Comparison of ENCODE assay signal across 28 cellular contexts in the genomic region with DNA sequence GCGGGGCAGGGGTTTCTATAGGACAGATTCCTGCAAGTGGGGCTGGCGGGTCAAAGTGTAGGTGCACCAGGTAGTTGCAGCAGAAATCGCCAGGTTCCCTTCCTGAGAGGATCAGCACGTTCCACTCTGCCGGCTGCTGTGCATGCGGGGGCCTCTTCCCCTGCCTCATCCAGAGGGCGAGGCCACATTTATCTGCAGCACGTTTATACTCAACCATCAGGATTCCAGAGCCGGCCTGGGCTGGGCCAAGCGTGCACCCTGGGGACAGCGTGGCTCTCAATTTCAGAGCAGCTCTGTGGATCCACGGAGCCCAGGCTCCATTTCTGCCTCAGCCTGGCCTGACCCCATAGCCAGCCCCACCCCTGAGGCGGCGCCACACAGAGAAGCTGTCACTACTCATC. TPM values are rescaled to one million over a fixed set of nuclear protein-coding genes. Genes with fewer than 3 reads are reported as not detected.
DNase-seq lines count a peak whose midpoint lies in the region; ATAC-seq and TF ChIP-seq lines count a peak whose summit lies in the region.
"Had no signal": no experiment of that assay in that cellular context is flagged by ENCODE, and none has a peak within 500 bp of the region (broad histone marks: within the 10 kb centered on the region; RNA-seq: fewer than 3 reads in every experiment).

No MANE protein-coding gene starts in this region.

- no peak overlapping the region for H3K4me3 ChIP-seq in BLaER1 treated with 17β-estradiol and CSF1 and Interleukin-3, amounts not matched to agents 10 nM and 100 nM
- H3K4me3 ChIP-seq in H7 (ENCODE audit: insufficient read depth, low read depth, low read length) (no peak overlapping the region), fibroblast of the aortic adventitia (ENCODE audit: low read depth, low read length) (no peak overlapping the region), neural progenitor cell (no peak overlapping the region)
- H3K4me3 ChIP-seq: K562, right lobe of liver, transverse colon had no signal

- TF ChIP-seq CTCF in fibroblast of the aortic adventitia (IDR thresholded peaks at IDR 0.05; ENCODE audit: insufficient read depth, low read length) (no peak), neural progenitor cell (IDR thresholded peaks at IDR 0.05) (no peak)

- peaks cover 6 to 25% (median 13%) of the 10 kb centered on the region in 10 experiments; a peak in 18 of 20 replicates for H3K4me1 ChIP-seq in BLaER1 treated with 17β-estradiol and CSF1 and Interleukin-3, amounts not matched to agents 10 nM and 100 nM
- peaks cover 11% of the 10 kb centered on the region for H3K4me1 ChIP-seq in neural progenitor cell
- H3K4me1 ChIP-seq: right lobe of liver, transverse colon had no signal

- H3K36me3 Mint-ChIP-seq in neural progenitor cell = no peaks in the 10 kb centered on the region
- H3K36me3 Mint-ChIP-seq: activated naive CD4-positive, alpha-beta T cell treated with anti-CD3 and anti-CD28 coated beads, Interleukin-2, amount 50 U/mL, for 72 hours; stimulated activated effector memory CD8-positive, alpha-beta T cell treated with anti-CD3 and anti-CD28 coated beads, Interleukin-12 subunit alpha, Interleukin-12 subunit beta, amount 100 ng/mL, for 72 hours had no signal

- DNase-seq in H7 = peak; percentile 77
- peak; percentile 30 for DNase-seq in fibroblast of the aortic adventitia (ENCODE audit: low read depth)
- DNase-seq in neural progenitor cell (ENCODE audit: low spot score) = no peak
- DNase-seq in stimulated activated CD4-positive, alpha-beta T cell treated with anti-CD3 and anti-CD28 coated beads, Interleukin-4, amount 100 ng/mL, for 1 hour = no peak
- DNase-seq in KG1 (lab: John Stamatoyannopoulos, UW) = no peak
- DNase-seq: activated CD4-positive, alpha-beta memory T cell treated with anti-CD3 and anti-CD28 coated beads, Interleukin-2, amount 10 ng/mL, durations not matched to agents 7 days and 5 days; activated CD4-positive, alpha-beta T cell treated with anti-CD3 and anti-CD28 coated beads for 1 hour; amygdala; brain microvascular endothelial cell; C1 segment of cervical spinal cord; effector CD4-positive, alpha-beta T cell; GF-D8; HFFc6; left ventricle myocardium superior; NCI-H1092; NCI-H1694; OCI-M1; stimulated activated CD4-positive, alpha-beta T cell treated with anti-CD3 and anti-CD28 coated beads, Interleukin-4, amount 100 ng/mL, for 4 hours; transverse colon had no signal

- no peak overlapping the region for H3K4me3 Mint-ChIP-seq in neural progenitor cell
- H3K4me3 Mint-ChIP-seq: activated CD4-positive, alpha-beta memory T cell treated with anti-CD3 and anti-CD28 coated beads, Interleukin-2, amount 10 ng/mL, durations not matched to agents 7 days and 5 days; HFFc6; stimulated activated effector memory CD8-positive, alpha-beta T cell treated with anti-CD3 and anti-CD28 coated beads, Interleukin-12 subunit alpha, Interleukin-12 subunit beta, amount 100 ng/mL, for 72 hours had no signal

- H3K27ac Mint-ChIP-seq in neural progenitor cell = no peak overlapping the region
- H3K27ac Mint-ChIP-seq: activated CD4-positive, alpha-beta memory T cell treated with anti-CD3 and anti-CD28 coated beads, Interleukin-2, amount 10 ng/mL, durations not matched to agents 7 days and 5 days; activated naive CD4-positive, alpha-beta T cell treated with anti-CD3 and anti-CD28 coated beads, Interleukin-2, amount 50 U/mL, for 72 hours; activated T-helper 2 cell treated with anti-CD3 and anti-CD28 coated beads, Interferon-gamma antibody, Interleukin-2, Interleukin-4, amounts not matched to agents 10 μg/mL and 5 μg/mL and 100 μg/mL, durations not matched to agents 14 hours and 24 hours and 36 hours; HFFc6; progenitor cell of endocrine pancreas; stimulated activated effector memory CD8-positive, alpha-beta T cell treated with anti-CD3 and anti-CD28 coated beads, Interleukin-12 subunit alpha, Interleukin-12 subunit beta, amount 100 ng/mL, for 72 hours had no signal

- H3K4me2 ChIP-seq in BLaER1 treated with 17β-estradiol and CSF1 and Interleukin-3, amounts not matched to agents 10 nM and 100 nM = peak overlapping the region in 10 of 11 experiments; percentile 23 to 61 (median 44); a peak in 13 of 22 replicates
- H3K4me2 ChIP-seq in neural progenitor cell = peak overlapping the region; percentile 40

- H3F3A ChIP-seq in neural progenitor cell (ENCODE audit: low read depth) = no peaks in the 10 kb centered on the region

- no peaks in the 10 kb centered on the region for H3K9me3 ChIP-seq in BLaER1 treated with 17β-estradiol and CSF1 and Interleukin-3, amounts not matched to agents 10 nM and 100 nM (replicated peaks in 1 of 11)
- no peaks in the 10 kb centered on the region for H3K9me3 ChIP-seq in neural progenitor cell (ENCODE audit: low read depth)
- H3K9me3 ChIP-seq: right lobe of liver, transverse colon had no signal

- H3K36me3 ChIP-seq in BLaER1 treated with 17β-estradiol and CSF1 and Interleukin-3, amounts not matched to agents 10 nM and 100 nM = no peaks in the 10 kb centered on the region
- H3K36me3 ChIP-seq in H7 (replicated peaks; ENCODE audit: control insufficient read depth, insufficient read depth, low read length) (no peaks in the 10 kb centered on the region), neural progenitor cell (no peaks in the 10 kb centered on the region)
- H3K36me3 ChIP-seq: brain microvascular endothelial cell, right lobe of liver, transverse colon had no signal

- H3K9me3 Mint-ChIP-seq in neural progenitor cell = peaks cover 2% of the 10 kb centered on the region
- H3K9me3 Mint-ChIP-seq: activated CD4-positive, alpha-beta memory T cell treated with anti-CD3 and anti-CD28 coated beads, Interleukin-2, amount 10 ng/mL, durations not matched to agents 7 days and 5 days; activated naive CD4-positive, alpha-beta T cell treated with anti-CD3 and anti-CD28 coated beads, Interleukin-2, amount 50 U/mL, for 72 hours; activated T-helper 2 cell treated with anti-CD3 and anti-CD28 coated beads, Interferon-gamma antibody, Interleukin-2, Interleukin-4, amounts not matched to agents 10 μg/mL and 5 μg/mL and 100 μg/mL, durations not matched to agents 14 hours and 24 hours and 36 hours; HFFc6; stimulated activated effector memory CD8-positive, alpha-beta T cell treated with anti-CD3 and anti-CD28 coated beads, Interleukin-12 subunit alpha, Interleukin-12 subunit beta, amount 100 ng/mL, for 72 hours had no signal

- no peak overlapping the region for H2AFZ ChIP-seq in neural progenitor cell (replicated peaks)

- no peaks in the 10 kb centered on the region for H3K79me2 ChIP-seq in neural progenitor cell (ENCODE audit: low read depth)

- H4K20me1 ChIP-seq in BLaER1 treated with 17β-estradiol and CSF1 and Interleukin-3, amounts not matched to agents 10 nM and 100 nM = no peaks in the 10 kb centered on the region; a peak in 2 of 22 replicates
- H4K20me1 ChIP-seq in neural progenitor cell (ENCODE audit: low read depth) = no peaks in the 10 kb centered on the region

- no peak overlapping the region for H3K9ac ChIP-seq in BLaER1 treated with 17β-estradiol and CSF1 and Interleukin-3, amounts not matched to agents 10 nM and 100 nM
- no peak overlapping the region for H3K9ac ChIP-seq in neural progenitor cell

- peaks cover 20% of the 10 kb centered on the region for H3K4me1 Mint-ChIP-seq in neural progenitor cell
- H3K4me1 Mint-ChIP-seq: activated CD4-positive, alpha-beta memory T cell treated with anti-CD3 and anti-CD28 coated beads, Interleukin-2, amount 10 ng/mL, durations not matched to agents 7 days and 5 days had no signal

- no peak overlapping the region for H3K27ac ChIP-seq in BLaER1 treated with 17β-estradiol and CSF1 and Interleukin-3, amounts not matched to agents 10 nM and 100 nM
- H3K27ac ChIP-seq in neural progenitor cell = no peak overlapping the region
- H3K27ac ChIP-seq: brain microvascular endothelial cell, right lobe of liver, transverse colon had no signal

- ATAC-seq in HG03565 (IDR thresholded peaks at IDR 0.05; ENCODE audit: unreplicated experiment) (no peak), HG02759 (IDR thresholded peaks at IDR 0.05; ENCODE audit: unreplicated experiment) (no peak)
- ATAC-seq: K562, left ventricle myocardium superior, right lobe of liver had no signal

- peaks cover 13% of the 10 kb centered on the region for H3K27me3 Mint-ChIP-seq in neural progenitor cell (ENCODE audit: insufficient read depth, low read depth)

- H3K27me3 ChIP-seq in BLaER1 treated with 17β-estradiol and CSF1 and Interleukin-3, amounts not matched to agents 10 nM and 100 nM = no peaks in the 10 kb centered on the region
- H3K27me3 ChIP-seq in H7 (ENCODE audit: control insufficient read depth, insufficient read depth, low read length) (no peaks in the 10 kb centered on the region), neural progenitor cell (peaks cover 30% of the 10 kb centered on the region)
- H3K27me3 ChIP-seq: brain microvascular endothelial cell, right lobe of liver had no signal

RNA-seq across cellular contexts. Expression of gene RTL6, which starts 45.7 kb away (rescaled TPM):
- 13.9 and 16.6 TPM in 2 replicates for total RNA-seq in H7 (2014; rRNA removed; shearing (Covaris generic))
- 14.3 and 28.7 TPM in 2 replicates for total RNA-seq in fibroblast of the aortic adventitia (ENCODE audit: low replicate concordance)
- 15.7 and 27.6 TPM in 2 replicates for total RNA-seq in neural progenitor cell (ENCODE audit: low replicate concordance)

Comparison
In these comparisons a context has a peak if more than half of its experiments do, and no peak if none do; other contexts are left out.
1. DNase-seq: peak in H7 (single experiment) and fibroblast of the aortic adventitia (single experiment); none in neural progenitor cell (single experiment), stimulated activated CD4-positive, alpha-beta T cell treated with anti-CD3 and anti-CD28 coated beads, Interleukin-4, amount 100 ng/mL, for 1 hour (single experiment) and KG1 (single experiment).